Comparison of ENCODE assay signal across 8 cellular contexts in genomic region chrX:56248492-56248891, GRCh38. TPM values are rescaled to one million over a fixed set of nuclear protein-coding genes. Genes with fewer than 3 reads are reported as not detected.
DNase-seq lines count a peak whose midpoint lies in the region; ATAC-seq, FAIRE-seq and TF ChIP-seq lines count a peak whose summit lies in the region.

No MANE protein-coding gene starts in this region.

- H3K9me2 ChIP-seq in Karpas-422 (replicated peaks; ENCODE audit: insufficient read depth, low read length): no peaks in the 10 kb centered on the region

- SMC1A ChIA-PET in GM12878 (lab: Charles Lee; ENCODE audit: uncharacterized antibody, unreplicated experiment): interaction anchor here (0.7 to 3.9 kb wide), 31 partner anchors 9 to 1113 kb away, joined by 3 to 26 read pairs (median 4); partner anchors contain the start of genes KLF8, MAGEH1, NBDY and RRAGB

- H3K27ac ChIP-seq in Karpas-422 (ENCODE audit: low read length): no peak overlapping the region
- H3K27ac ChIP-seq in GM12878 (ENCODE audit: control insufficient read depth, insufficient read depth): no peak overlapping the region
- H3K27ac ChIP-seq in keratinocyte (ENCODE audit: control insufficient read depth, insufficient read depth, low read length): no peak overlapping the region

- CTCF ChIA-PET in GM12878 (lab: Yijun Ruan, JAX): interaction anchor here (0.7 to 4.5 kb wide), 29 partner anchors 10 to 1357 kb away, joined by 3 to 58 read pairs (median 5); partner anchors contain the start of genes KLF8, MAGEH1 and NBDY

- H3K9me3 ChIP-seq in Karpas-422 (ENCODE audit: low read length): no peaks in the 10 kb centered on the region
- no peaks in the 10 kb centered on the region for H3K9me3 ChIP-seq in GM12878 (replicated peaks; ENCODE audit: control insufficient read depth, insufficient read depth, low read length)
- H3K9me3 ChIP-seq in keratinocyte (ENCODE audit: control insufficient read depth, low read depth, low read length): no peaks in the 10 kb centered on the region

- H3K4me3 ChIP-seq in Karpas-422 (ENCODE audit: low read length): no peak overlapping the region
- H3K4me3 ChIP-seq in GM12878: no peak overlapping the region
- no peak overlapping the region for H3K4me3 ChIP-seq in keratinocyte (ENCODE audit: control insufficient read depth in 2 of 3, extremely low read depth in 1 of 3, insufficient read depth in 2 of 3, low read depth in 1 of 3, low read length in 3 of 3)

- RAD21 ChIA-PET in GM12878 (lab: Charles Lee; ENCODE audit: unreplicated experiment): interaction anchor here (0.6 to 2.5 kb wide), 14 partner anchors 15 to 1113 kb away, joined by 3 to 18 read pairs (median 4); partner anchors contain the start of gene NBDY

- BruUV-seq in GM12878 (replicated peaks; lab: Mats Ljungman, UMichigan): no TSS peak

- no peaks in the 10 kb centered on the region for H3K79me2 ChIP-seq in Karpas-422 (ENCODE audit: low read length)
- no peaks in the 10 kb centered on the region for H3K79me2 ChIP-seq in GM12878 (ENCODE audit: control insufficient read depth, insufficient read depth, low read length)
- no peaks in the 10 kb centered on the region for H3K79me2 ChIP-seq in keratinocyte (ENCODE audit: control insufficient read depth, insufficient read depth, low read length)

- 0% methylated on average over 5 of the region's 5 CpGs for WGBS in GM12878 (ENCODE audit: insufficient coverage, insufficient replicate concordance, low lambda C conversion rate, missing lambda C conversion rate)

- ATAC-seq in GM21381 (IDR thresholded peaks at IDR 0.05; ENCODE audit: unreplicated experiment): peak; percentile 77
- peak; percentile 95 for ATAC-seq in GM12878
- ATAC-seq in HG03521 (IDR thresholded peaks at IDR 0.05; ENCODE audit: unreplicated experiment): no peak

- H4K20me1 ChIP-seq in Karpas-422 (ENCODE audit: insufficient read depth, low read depth, low read length) (no peaks in the 10 kb centered on the region), GM12878 (ENCODE audit: control insufficient read depth, insufficient read depth) (no peaks in the 10 kb centered on the region), keratinocyte (ENCODE audit: control insufficient read depth, extremely low read depth, insufficient read depth, low read length) (no peaks in the 10 kb centered on the region)

- H2AFZ ChIP-seq in Karpas-422 (ENCODE audit: low read length) (no peak overlapping the region), GM12878 (ENCODE audit: control insufficient read depth, low read depth, low read length) (peak overlapping the region; percentile 56; the same call in 1 of the 2 replicates), keratinocyte (ENCODE audit: control insufficient read depth, low read length) (no peak overlapping the region)

- dilution Hi-C loops in keratinocyte (cut with MboI; ENCODE audit: extremely low pct_ligation_motif_present, low sequenced_read_pairs): no loop called here

- H3K4me2 ChIP-seq in Karpas-422 (ENCODE audit: low read depth, low read length, poor library complexity, severe bottlenecking) (no peak overlapping the region), GM12878 (ENCODE audit: control insufficient read depth, insufficient read depth) (no peak overlapping the region), keratinocyte (ENCODE audit: control insufficient read depth, extremely low read depth, insufficient read depth, low read depth, low read length) (no peak overlapping the region)

- in situ Hi-C loops in GM12878 (cut with MboI): loop anchor here (25.0 kb wide), 2 partner anchors 761 to 1086 kb away; partner anchors contain the start of gene USP51

- TF ChIP-seq CTCF in GM12878 (IDR thresholded peaks at IDR 0.05 in 2 of 3, conservative IDR thresholded peaks at IDR 0.05 in 1 of 3; ENCODE audit: control insufficient read depth in 2 of 3, extremely low read depth in 1 of 3, insufficient read depth in 1 of 3, low read depth in 3 of 3, low read length in 3 of 3) (peak; percentile 70 to 88 (median 75)), keratinocyte (optimal IDR thresholded peaks at IDR 0.05 in 1 of 3, IDR thresholded peaks at IDR 0.05 in 1 of 3, conservative IDR thresholded peaks at IDR 0.05 in 1 of 3; ENCODE audit: extremely low read depth in 1 of 3, insufficient read depth in 2 of 3, low read length in 3 of 3) (peak; percentile 61 to 78 (median 65))

- TF ChIP-seq EP300 in GM12878 (IDR thresholded peaks at IDR 0.05; ENCODE audit: borderline replicate concordance in 1 of 2, control insufficient read depth in 1 of 2, low read depth in 2 of 2, low read length in 2 of 2): no peak

- no peaks in the 10 kb centered on the region for H3K36me3 ChIP-seq in Karpas-422 (ENCODE audit: insufficient read depth, low read length)
- H3K36me3 ChIP-seq in GM12878 (ENCODE audit: control insufficient read depth in 2 of 2, insufficient read depth in 2 of 2, low read length in 1 of 2): no peaks in the 10 kb centered on the region
- no peaks in the 10 kb centered on the region for H3K36me3 ChIP-seq in keratinocyte (ENCODE audit: control insufficient read depth in 2 of 2, extremely low read depth in 1 of 2, insufficient read depth in 2 of 2, low read length in 2 of 2)

- peak; percentile 30 for DNase-seq in DMS79 treated with DMSO at 0.1 percent for 48 hours (lab: John Stamatoyannopoulos, UW)
- peak; percentile 77 for DNase-seq in Karpas-422
- DNase-seq in T-helper 1 cell: peak; percentile 8 to 56 (median 30)
- peak; percentile 40 for DNase-seq in GM12878 (ENCODE audit: low read depth, low spot score)
- DNase-seq in keratinocyte (ENCODE audit: low read depth, low spot score): no peak
- peak; percentile 41 for DNase-seq in stimulated activated CD4-positive, alpha-beta T cell treated with anti-CD3 and anti-CD28 coated beads, Interleukin-4, amount 100 ng/mL, for 4 hours

- FAIRE-seq in GM12878 (lab: Jason Lieb, UNC) (peak; percentile 88), keratinocyte (lab: Jason Lieb, UNC) (peak; percentile 39)

- POLR2A ChIA-PET in GM12878 (lab: Charles Lee): no interaction called here

- no peak for TF ChIP-seq POLR2A in GM12878 (IDR thresholded peaks at IDR 0.05; ENCODE audit: low read depth, low read length)

- H3K4me1 ChIP-seq in Karpas-422 (ENCODE audit: low read length) (no peaks in the 10 kb centered on the region), GM12878 (ENCODE audit: control insufficient read depth, insufficient read depth, low read length) (peaks cover 3% of the 10 kb centered on the region; the same call in 1 of the 2 replicates), keratinocyte (ENCODE audit: control insufficient read depth, extremely low read depth, insufficient read depth, low read length) (no peaks in the 10 kb centered on the region)

- H3K27me3 ChIP-seq in Karpas-422 (ENCODE audit: low read length) (no peaks in the 10 kb centered on the region), GM12878 (replicated peaks in 1 of 2; ENCODE audit: control insufficient read depth in 2 of 2, insufficient read depth in 2 of 2, low read length in 1 of 2) (no peaks in the 10 kb centered on the region), keratinocyte (ENCODE audit: control insufficient read depth, extremely low read depth, insufficient read depth, low read length) (no peaks in the 10 kb centered on the region)

- intact Hi-C loops in GM12878 (cut with micrococcal nuclease; ENCODE audit: unreplicated experiment): loop anchor here (1.0 to 10.0 kb wide), 7 partner anchors 329 to 1356 kb away; partner anchors contain the start of gene RRAGB

- TF ChIP-seq RAD21 in GM12878 (IDR thresholded peaks at IDR 0.05; ENCODE audit: insufficient read depth, low read depth, low read length): peak; percentile 95

- no peaks in the 10 kb centered on the region for H3K9me1 ChIP-seq in keratinocyte (ENCODE audit: control insufficient read depth, extremely low read depth, insufficient read depth, low read length)

- H3K9ac ChIP-seq in Karpas-422 (ENCODE audit: low read length) (no peak overlapping the region), GM12878 (ENCODE audit: control insufficient read depth, insufficient read depth, low read length) (no peak overlapping the region), keratinocyte (ENCODE audit: control insufficient read depth, extremely low read depth, insufficient read depth, low read length) (no peak overlapping the region)

TF ChIP-seq in GM12878, 131 proteins besides CTCF, POLR2A, EP300 and RAD21 (continues in another document):
- TF ChIP-seq NFIC (IDR thresholded peaks at IDR 0.05; ENCODE audit: low read depth, low read length): no peak
- TF ChIP-seq EGR1 (IDR thresholded peaks at IDR 0.05; ENCODE audit: borderline replicate concordance in 1 of 2, low read depth in 2 of 2, low read length in 2 of 2): peak in 1 of 2 experiments; percentile 53; a peak in 1 of 3 replicates

RNA-seq across cellular contexts. Expression of gene KLF8, which starts 16.3 kb away (rescaled TPM):
- total RNA-seq in Karpas-422 (2014; rRNA removed; shearing (Covaris generic); ENCODE audit: low replicate concordance): 0.07 and 0.26 TPM in 2 replicates
- total RNA-seq in GM12878 (2013; cell fraction: nucleolus; rRNA removed): 47.5 and 49.1 TPM in 2 replicates
- 0.79 and 1.1 TPM in 2 replicates for total RNA-seq in GM12878 (2014; rRNA removed)
- 0.92 and 1.1 TPM in 2 replicates for total RNA-seq in GM12878 (2014; rRNA removed; fragmentation: Illumina TruSeq; extraction: Trizol)
- total RNA-seq in GM12878 (2021): 1.4 and 1.9 TPM in 2 replicates
- 1.6 TPM for polyA plus RNA-seq in GM12878 (2011; ENCODE audit: low read depth)
- 25.1 and 27.3 TPM in 2 replicates for polyA plus RNA-seq in GM12878 (2011; rRNA removed)
- polyA plus RNA-seq in GM12878 (2011; cell fraction: cytosol; rRNA removed): 30.0 and 30.2 TPM in 2 replicates
- 57.3 and 86.0 TPM in 2 replicates for polyA plus RNA-seq in GM12878 (2011; cell fraction: nucleus; rRNA removed)
- polyA plus RNA-seq in GM12878 (2012): 1.2 and 2.6 TPM in 2 replicates
- 1.7 and 1.9 TPM in 2 replicates for polyA plus RNA-seq in GM12878 (2014; fragmentation: Illumina TruSeq; extraction: Trizol)
- polyA plus RNA-seq in GM12878 (2014; fragmentation: Nextera tagmentation; extraction: Ambion mirVana): under 1 TPM; 0.31 to 0.39 TPM
- polyA plus RNA-seq in GM12878 (2014; rRNA removed): 1.6 and 1.8 TPM in 2 replicates
- polyA plus RNA-seq in GM12878 (2016; fragmentation: Nextera tagmentation; extraction: Ambion mirVana): under 1 TPM; 0.79 to 0.87 TPM
- polyA minus RNA-seq in GM12878 (2011; rRNA and poly(A)+ RNA removed): 38.3 and 43.3 TPM in 2 replicates
- polyA minus RNA-seq in GM12878 (2011; cell fraction: cytosol; rRNA and poly(A)+ RNA removed): 8.3 and 8.8 TPM in 2 replicates
- 22.0 and 26.9 TPM in 2 replicates for polyA minus RNA-seq in GM12878 (2011; cell fraction: nucleus; rRNA and poly(A)+ RNA removed)
- 14.3 to 24.7 TPM (median 17.0 TPM) in 3 replicates for polyA plus RNA-seq in keratinocyte
- 5.6 TPM for polyA plus RNA-seq in keratinocyte (2011; ENCODE audit: low read depth)
- 11.2 and 14.7 TPM in 2 replicates for polyA plus RNA-seq in keratinocyte (2011; cell fraction: cytosol; rRNA removed)
- 63.6 and 72.5 TPM in 2 replicates for polyA plus RNA-seq in keratinocyte (2011; cell fraction: nucleus; rRNA removed)
- polyA plus RNA-seq in keratinocyte (2012; ENCODE audit: low replicate concordance): 6.1 and 6.3 TPM in 2 replicates
- polyA minus RNA-seq in keratinocyte: 16.3 to 41.4 TPM (median 37.7 TPM) in 3 replicates
- 16.1 TPM for polyA minus RNA-seq in keratinocyte (2011; cell fraction: cytosol; rRNA and poly(A)+ RNA removed)
- 18.7 and 33.5 TPM in 2 replicates for polyA minus RNA-seq in keratinocyte (2011; cell fraction: nucleus; rRNA and poly(A)+ RNA removed)
